Comparison of ENCODE assay signal across 22 cellular contexts in genomic region chr5:62589504-62589903, GRCh38.
"Had no signal": no experiment of that assay in that cellular context is flagged by ENCODE, and none has a peak within 500 bp of the region (broad histone marks: within the 10 kb centered on the region; RNA-seq: fewer than 3 reads in every experiment).

No MANE protein-coding gene starts in this region.

- H3K4me1 ChIP-seq: colonic mucosa, esophagus muscularis mucosa, gastroesophageal sphincter, uterus had no signal

- H3K27me3 Mint-ChIP-seq: activated B cell treated with CpG ODN at 0.5 μM for 24 hours; activated CD4-positive, alpha-beta memory T cell treated with anti-CD3 and anti-CD28 coated beads, Interleukin-2, amount 10 ng/mL, durations not matched to agents 7 days and 5 days; activated CD8-positive, alpha-beta memory T cell treated with anti-CD3 and anti-CD28 coated beads, Interleukin-2, amount 10 ng/mL, durations not matched to agents 7 days and 5 days; activated naive CD8-positive, alpha-beta T cell treated with anti-CD3 and anti-CD28 coated beads, Interleukin-2, amount 50 U/mL, for 24 hours; natural killer cell treated with Interleukin-12 subunit alpha and Interleukin-12 subunit beta and Interleukin-15 and Interleukin-18, amount 100 ng/mL, for 72 hours; stimulated activated naive CD8-positive, alpha-beta T cell treated with anti-CD3 and anti-CD28 coated beads, Interleukin-15, Interleukin-2, amounts not matched to agents 100 ng/mL and 50 ng/mL, for 24 hours had no signal

- H3K4me1 Mint-ChIP-seq: brain had no signal

- H3K9me3 ChIP-seq: colonic mucosa, esophagus muscularis mucosa, gastroesophageal sphincter, heart left ventricle, left lung, tibial nerve, uterus had no signal

- H3K9me3 Mint-ChIP-seq: activated CD4-positive, alpha-beta memory T cell treated with anti-CD3 and anti-CD28 coated beads, Interleukin-2, amount 10 ng/mL, durations not matched to agents 7 days and 5 days; activated naive CD8-positive, alpha-beta T cell treated with anti-CD3 and anti-CD28 coated beads, Interleukin-2, amount 50 U/mL, for 24 hours; activated T-helper 2 cell treated with anti-CD3 and anti-CD28 coated beads, Interferon-gamma antibody, Interleukin-2, Interleukin-4, amounts not matched to agents 10 μg/mL and 5 μg/mL and 100 μg/mL, durations not matched to agents 14 hours and 24 hours and 36 hours; brain; mesothelial cell of epicardium; natural killer cell treated with Interleukin-12 subunit alpha and Interleukin-12 subunit beta and Interleukin-15 and Interleukin-18, amount 100 ng/mL, for 72 hours; stimulated activated naive CD8-positive, alpha-beta T cell treated with anti-CD3 and anti-CD28 coated beads, Interleukin-15, Interleukin-2, amounts not matched to agents 100 ng/mL and 50 ng/mL, for 24 hours had no signal

- H3K4me3 Mint-ChIP-seq: activated B cell treated with CpG ODN at 0.5 μM for 24 hours; activated CD4-positive, alpha-beta memory T cell treated with anti-CD3 and anti-CD28 coated beads, Interleukin-2, amount 10 ng/mL, durations not matched to agents 7 days and 5 days; activated CD8-positive, alpha-beta memory T cell treated with anti-CD3 and anti-CD28 coated beads, Interleukin-2, amount 10 ng/mL, durations not matched to agents 7 days and 5 days; activated naive CD8-positive, alpha-beta T cell treated with anti-CD3 and anti-CD28 coated beads, Interleukin-2, amount 50 U/mL, for 24 hours; brain; mesothelial cell of epicardium; natural killer cell treated with Interleukin-12 subunit alpha and Interleukin-12 subunit beta and Interleukin-15 and Interleukin-18, amount 100 ng/mL, for 72 hours; stimulated activated naive CD8-positive, alpha-beta T cell treated with anti-CD3 and anti-CD28 coated beads, Interleukin-15, Interleukin-2, amounts not matched to agents 100 ng/mL and 50 ng/mL, for 24 hours had no signal

- H3K27ac Mint-ChIP-seq: activated B cell treated with CpG ODN at 0.5 μM for 24 hours; activated CD4-positive, alpha-beta memory T cell treated with anti-CD3 and anti-CD28 coated beads, Interleukin-2, amount 10 ng/mL, durations not matched to agents 7 days and 5 days; activated CD8-positive, alpha-beta memory T cell treated with anti-CD3 and anti-CD28 coated beads, Interleukin-2, amount 10 ng/mL, durations not matched to agents 7 days and 5 days; activated naive CD8-positive, alpha-beta T cell treated with anti-CD3 and anti-CD28 coated beads, Interleukin-2, amount 50 U/mL, for 24 hours; activated T-helper 2 cell treated with anti-CD3 and anti-CD28 coated beads, Interferon-gamma antibody, Interleukin-2, Interleukin-4, amounts not matched to agents 10 μg/mL and 5 μg/mL and 100 μg/mL, durations not matched to agents 14 hours and 24 hours and 36 hours; brain; mesothelial cell of epicardium; natural killer cell treated with Interleukin-12 subunit alpha and Interleukin-12 subunit beta and Interleukin-15 and Interleukin-18, amount 100 ng/mL, for 72 hours; stimulated activated naive CD8-positive, alpha-beta T cell treated with anti-CD3 and anti-CD28 coated beads, Interleukin-15, Interleukin-2, amounts not matched to agents 100 ng/mL and 50 ng/mL, for 24 hours had no signal

- H3K27me3 ChIP-seq: colonic mucosa, esophagus muscularis mucosa, gastroesophageal sphincter, heart left ventricle, left lung, tibial nerve, uterus had no signal

- DNase-seq: activated B cell treated with CpG ODN at 0.5 μM for 24 hours; activated CD4-positive, alpha-beta memory T cell treated with anti-CD3 and anti-CD28 coated beads, Interleukin-2, amount 10 ng/mL, durations not matched to agents 7 days and 5 days; activated CD4-positive, alpha-beta T cell treated with anti-CD3 and anti-CD28 coated beads for 4 hours; activated CD8-positive, alpha-beta memory T cell treated with anti-CD3 and anti-CD28 coated beads, Interleukin-2, amount 10 ng/mL, durations not matched to agents 7 days and 5 days; activated naive CD4-positive, alpha-beta T cell treated with Interleukin-2 at 50 U/mL for 16 hours; activated naive CD8-positive, alpha-beta T cell treated with anti-CD3 and anti-CD28 coated beads, Interleukin-2, amount 50 U/mL, for 24 hours; anterior cingulate cortex; central memory CD4-positive, alpha-beta T cell; colonic mucosa; heart left ventricle; left lung; nucleus accumbens; stimulated activated CD4-positive, alpha-beta T cell treated with anti-CD3 and anti-CD28 coated beads, Interleukin-2, amount 100 ng/mL, for 24 hours; uterus had no signal

- H3K4me3 ChIP-seq: colonic mucosa, esophagus muscularis mucosa, gastroesophageal sphincter, heart left ventricle, left lung, tibial nerve, uterus had no signal

- H3K36me3 ChIP-seq: colonic mucosa, uterus had no signal

- ATAC-seq: activated CD8-positive, alpha-beta memory T cell treated with anti-CD3 and anti-CD28 coated beads, Interleukin-2, amount 10 ng/mL, durations not matched to agents 7 days and 5 days; activated naive CD8-positive, alpha-beta T cell treated with anti-CD3 and anti-CD28 coated beads, Interleukin-2, amount 50 U/mL, for 24 hours; gastroesophageal sphincter; heart left ventricle; left lung; natural killer cell treated with Interleukin-12 subunit alpha and Interleukin-12 subunit beta and Interleukin-15 and Interleukin-18, amount 100 ng/mL, for 72 hours had no signal

- H3K27ac ChIP-seq: colonic mucosa, esophagus muscularis mucosa, gastroesophageal sphincter, heart left ventricle, left lung, tibial nerve, uterus had no signal
